ENCODE assay signal across 8 cellular contexts in the genomic region with DNA sequence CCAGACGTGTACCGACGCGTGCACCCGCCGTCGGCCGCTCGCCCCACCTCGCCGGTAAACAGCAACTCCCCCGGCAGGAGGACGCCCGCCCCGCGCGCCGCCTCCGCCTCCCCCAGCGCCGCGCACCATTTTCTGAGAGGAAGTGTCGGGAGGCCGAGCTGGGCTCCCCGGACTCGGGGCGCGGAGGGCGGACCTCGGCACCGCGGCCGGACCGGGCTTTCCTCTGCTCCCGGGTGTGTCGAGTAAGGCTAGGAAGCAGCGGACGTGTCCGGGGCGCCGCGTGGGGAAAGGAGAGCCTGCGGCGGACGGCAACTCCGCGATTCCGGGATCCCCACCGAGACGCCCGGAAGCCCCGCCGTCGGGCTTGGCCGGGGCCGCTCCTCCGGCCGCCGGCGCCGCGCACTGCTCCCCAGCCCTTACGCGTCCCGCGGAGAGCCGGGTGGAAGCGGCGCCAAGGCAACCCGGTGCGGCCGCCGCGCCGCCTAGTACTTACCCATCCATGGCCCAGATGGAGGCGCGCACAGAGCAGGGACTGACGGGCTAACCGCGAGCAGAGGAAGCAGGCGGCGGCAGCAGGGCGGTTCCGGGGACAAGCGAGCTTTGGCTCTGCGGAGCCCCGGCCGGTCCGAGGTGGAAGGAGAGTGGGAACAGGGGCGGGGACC. TPM values are rescaled to one million over a fixed set of nuclear protein-coding genes. Genes with fewer than 3 reads are reported as not detected.
DNase-seq lines count a peak whose midpoint lies in the region; ATAC-seq and TF ChIP-seq lines count a peak whose summit lies in the region.

PTBP3 (minus strand) TSS at position 643 of the 662 bp plus-strand sequence. CDS start 35,754 bp downstream, outside the sequence.

- H3K4me3 ChIP-seq in ACC112 (ENCODE audit: low read depth, low read length) (peak within 1 kb of the TSS; percentile 91), duodenal mucosa (ENCODE audit: low read depth in 1 of 2, low read length in 2 of 2) (peak within 1 kb of the TSS; percentile 90 to 93), lung (peak within 1 kb of the TSS; percentile 98)

- H3K79me2 ChIP-seq in ACC112 (ENCODE audit: control insufficient read depth, insufficient read depth, low read length, unreplicated experiment) = peaks cover 48% of the 10 kb centered on the region

- peak within 1 kb of the TSS; percentile 88 for H3K4me3 Mint-ChIP-seq in activated CD4-positive, alpha-beta memory T cell treated with anti-CD3 and anti-CD28 coated beads, Interleukin-2, amount 10 ng/mL, durations not matched to agents 7 days and 5 days

- H3K9me3 Mint-ChIP-seq in activated CD4-positive, alpha-beta memory T cell treated with anti-CD3 and anti-CD28 coated beads, Interleukin-2, amount 10 ng/mL, durations not matched to agents 7 days and 5 days = no peaks in the 10 kb centered on the region

- H3K27ac ChIP-seq in ACC112 (ENCODE audit: low read depth, low read length) (peak within 1 kb of the TSS; percentile 81), duodenal mucosa (ENCODE audit: low read depth, low read length) (peak within 1 kb of the TSS; percentile 99), lung (ENCODE audit: low read depth in 1 of 2, low read length in 1 of 2) (peak within 1 kb of the TSS; percentile 98 to 100)

- H3K36me3 Mint-ChIP-seq in activated CD4-positive, alpha-beta memory T cell treated with anti-CD3 and anti-CD28 coated beads, Interleukin-2, amount 10 ng/mL, durations not matched to agents 7 days and 5 days (ENCODE audit: low read depth) = peaks cover 13% of the 10 kb centered on the region

- 0 to 1% methylated on average over 87 to 90 of the region's 90 CpGs for WGBS in lung, 2 donors

- peak within 1 kb of the TSS; percentile 87 for H3K27ac Mint-ChIP-seq in activated CD4-positive, alpha-beta memory T cell treated with anti-CD3 and anti-CD28 coated beads, Interleukin-2, amount 10 ng/mL, durations not matched to agents 7 days and 5 days

- peak; percentile 80 for DNase-seq in NCI-H345 (lab: John Stamatoyannopoulos, UW)
- DNase-seq in activated CD4-positive, alpha-beta memory T cell treated with anti-CD3 and anti-CD28 coated beads, Interleukin-2, amount 10 ng/mL, durations not matched to agents 7 days and 5 days = peak; percentile 84
- DNase-seq in lung (ENCODE audit: low spot score) = peak; percentile 82
- peak; percentile 52 to 66 (median 52) for DNase-seq in stimulated activated CD4-positive, alpha-beta T cell treated with anti-CD3 and anti-CD28 coated beads, TNF-alpha, amount 100 ng/mL, for 48 hours (ENCODE audit: low read depth in 3 of 3)

- ATAC-seq in GM18858 (IDR thresholded peaks at IDR 0.05; ENCODE audit: unreplicated experiment) (peak; percentile 40), HG03066 (IDR thresholded peaks at IDR 0.05; ENCODE audit: low read depth, unreplicated experiment) (peak; percentile 57), lung (ENCODE audit: insufficient read depth, low FRiP score) (peak; percentile 73)

- peaks cover 10% of the 10 kb centered on the region for H3K4me1 ChIP-seq in ACC112 (ENCODE audit: control insufficient read depth, insufficient read depth, low read length, unreplicated experiment)
- H3K4me1 ChIP-seq in duodenal mucosa (ENCODE audit: control insufficient read depth in 1 of 2, insufficient read depth in 2 of 2, low read length in 2 of 2) = peaks cover 28 to 39% of the 10 kb centered on the region in 2 donors
- H3K4me1 ChIP-seq in lung (ENCODE audit: control insufficient read depth in 2 of 2, insufficient read depth in 2 of 2, low read length in 2 of 2) = peaks cover 0 to 4% of the 10 kb centered on the region in 2 donors

- H2AFZ ChIP-seq in ACC112 (ENCODE audit: low read length, unreplicated experiment) = peak within 1 kb of the TSS; percentile 100

- no peak for TF ChIP-seq CTCF in lung (IDR thresholded peaks at IDR 0.05; ENCODE audit: control extremely low read depth, extremely low read depth)

- no peaks in the 10 kb centered on the region for H3K36me3 ChIP-seq in ACC112 (ENCODE audit: insufficient read depth, low read length)
- no peaks in the 10 kb centered on the region for H3K36me3 ChIP-seq in duodenal mucosa (ENCODE audit: control insufficient read depth in 1 of 2, insufficient read depth in 2 of 2, low read length in 2 of 2)
- no peaks in the 10 kb centered on the region for H3K36me3 ChIP-seq in lung (ENCODE audit: control insufficient read depth in 2 of 2, insufficient read depth in 2 of 2, low read length in 2 of 2)

- no peaks in the 10 kb centered on the region for H3K9me3 ChIP-seq in duodenal mucosa (ENCODE audit: control insufficient read depth in 1 of 2, low read length in 2 of 2)
- H3K9me3 ChIP-seq in lung (ENCODE audit: control insufficient read depth in 2 of 2, insufficient read depth in 1 of 2, low read length in 1 of 2) = no peaks in the 10 kb centered on the region

- CTCF ChIA-PET in activated CD4-positive, alpha-beta memory T cell treated with anti-CD3 and anti-CD28 coated beads, Interleukin-2, amount 10 ng/mL, durations not matched to agents 7 days and 5 days (lab: Charles Lee) = interaction anchor here (0.6 to 3.6 kb wide), 16 partner anchors 10 to 384 kb away, joined by 3 to 16 read pairs (median 4); partner anchors contain the start of gene HSDL2

- peak within 1 kb of the TSS; percentile 92 to 97 for H3K9ac ChIP-seq in duodenal mucosa (ENCODE audit: low read depth in 1 of 2, low read length in 2 of 2)

- POLR2A ChIA-PET in activated CD4-positive, alpha-beta memory T cell treated with anti-CD3 and anti-CD28 coated beads, Interleukin-2, amount 10 ng/mL, durations not matched to agents 7 days and 5 days (lab: Charles Lee) = interaction anchor here (0.6 to 4.5 kb wide), 33 partner anchors 8 to 887 kb away, joined by 3 to 90 read pairs (median 5); partner anchors contain the start of genes GNG10, HSDL2, KIAA1958 and SUSD1

- H3K27me3 ChIP-seq in ACC112 (ENCODE audit: insufficient read depth, low read length) = no peaks in the 10 kb centered on the region
- H3K27me3 ChIP-seq in duodenal mucosa (ENCODE audit: control insufficient read depth in 1 of 2, insufficient read depth in 2 of 2, low read length in 2 of 2) = no peaks in the 10 kb centered on the region
- no peaks in the 10 kb centered on the region for H3K27me3 ChIP-seq in lung (ENCODE audit: control insufficient read depth, insufficient read depth)

- H3K27me3 Mint-ChIP-seq in activated CD4-positive, alpha-beta memory T cell treated with anti-CD3 and anti-CD28 coated beads, Interleukin-2, amount 10 ng/mL, durations not matched to agents 7 days and 5 days = no peaks in the 10 kb centered on the region

- H3K4me1 Mint-ChIP-seq in activated CD4-positive, alpha-beta memory T cell treated with anti-CD3 and anti-CD28 coated beads, Interleukin-2, amount 10 ng/mL, durations not matched to agents 7 days and 5 days = peaks cover 41% of the 10 kb centered on the region

RNA-seq across cellular contexts. Expression of gene PTBP3, which starts in this region (rescaled TPM):
- 100 to 1,000 TPM; 177 TPM for total RNA-seq in activated CD4-positive, alpha-beta memory T cell treated with anti-CD3 and anti-CD28 coated beads, Interleukin-2, amount 10 ng/mL, durations not matched to agents 7 days and 5 days
- 10 to 100 TPM; 71.3 to 75.1 TPM for total RNA-seq in lung
- polyA plus RNA-seq in lung = 10 to 100 TPM; 12.4 to 22.4 TPM

Comparison
In these comparisons a context has a peak if more than half of its experiments do, and no peak if none do; other contexts are left out.
1. Peak in every context shown above with its lines: DNase-seq, ATAC-seq, H3K4me3 ChIP-seq and H3K27ac ChIP-seq.